In genomic region chr1:40394456-40395172, GRCh38 we compare ENCODE assay signal across 9 cellular contexts. TPM values are rescaled to one million over a fixed set of nuclear protein-coding genes. Genes with fewer than 3 reads are reported as not detected.
DNase-seq lines count a peak whose midpoint lies in the region; ATAC-seq lines count a peak whose summit lies in the region.
"Had no signal": no experiment of that assay in that cellular context is flagged by ENCODE, and none has a peak within 500 bp of the region (broad histone marks: within the 10 kb centered on the region; RNA-seq: fewer than 3 reads in every experiment).

No MANE protein-coding gene starts in this region.

- H3K4me1 Mint-ChIP-seq in T-helper 17 cell = peaks cover 58% of the 10 kb centered on the region

- H3K27me3 Mint-ChIP-seq in T-helper 17 cell = no peaks in the 10 kb centered on the region

- H3K9me3 ChIP-seq in T-helper 17 cell (ENCODE audit: control insufficient read depth, low read length, poor library complexity, severe bottlenecking) = no peaks in the 10 kb centered on the region
- H3K9me3 ChIP-seq: heart left ventricle had no signal

- ATAC-seq in GM21825 (IDR thresholded peaks at IDR 0.05; ENCODE audit: unreplicated experiment) (peak; percentile 45), T-helper 17 cell (peak; percentile 72)

- H3K36me3 Mint-ChIP-seq in T-helper 17 cell (ENCODE audit: low read depth) = peaks cover 8% of the 10 kb centered on the region

- no peak overlapping the region for H3K4me3 ChIP-seq in skin epidermis

- peak overlapping the region; percentile 76 for H3K4me3 Mint-ChIP-seq in T-helper 17 cell

- H3K27ac ChIP-seq in skin epidermis = peak overlapping the region in 15 of 21 experiments; percentile 7 to 96 (median 49)

- peak overlapping the region; percentile 99 for H3K27ac Mint-ChIP-seq in T-helper 17 cell

- DNase-seq in T-helper 17 cell = no peak
- DNase-seq in dedifferentiated amniotic fluid mesenchymal stem cell (ENCODE audit: extremely low spot score) = peak; percentile 31
- DNase-seq in NCI-H1436 treated with DMSO at 0.1 percent for 48 hours (lab: John Stamatoyannopoulos, UW) = no peak
- no peak for DNase-seq in middle frontal gyrus (ENCODE audit: extremely low spot score, low spot score)
- DNase-seq in NCI-H2227 treated with DMSO at 0.1 percent for 48 hours (lab: John Stamatoyannopoulos, UW) = no peak
- DNase-seq: heart left ventricle, NCI-H526 treated with DMSO at 0.1 percent for 48 hours had no signal

RNA-seq across cellular contexts. Expression of gene SMAP2, which starts 21.1 kb away (rescaled TPM):
- 100 to 1,000 TPM; 155 to 169 TPM for total RNA-seq in T-helper 17 cell

RNA-seq across cellular contexts. Expression of gene ZFP69B, which starts 55.7 kb away (rescaled TPM):
- total RNA-seq in T-helper 17 cell = 1 to 10 TPM; 2.1 to 2.8 TPM
